ENCODE assay signal across 14 cellular contexts in genomic region chr7:100344121-100344559, GRCh38. TPM values are rescaled to one million over a fixed set of nuclear protein-coding genes. Genes with fewer than 3 reads are reported as not detected.
DNase-seq lines count a peak whose midpoint lies in the region; ATAC-seq lines count a peak whose summit lies in the region.
"Not testable (repeated sequence)": the region's sequence is repeated elsewhere in the genome, so short reads cannot be mapped to it uniquely, and the experiment has no call there.
"Had no signal": no experiment of that assay in that cellular context is flagged by ENCODE, and none has a peak within 500 bp of the region (broad histone marks: within the 10 kb centered on the region; RNA-seq: fewer than 3 reads in every experiment).

No MANE protein-coding gene starts in this region.

- peak overlapping the region in 5 of 7 donors; percentile 65 to 79 (median 77) for H3K4me3 Mint-ChIP-seq in CD8-positive, alpha-beta memory T cell
- not testable (repeated sequence) for H3K4me3 Mint-ChIP-seq in activated T-helper 1 cell treated with anti-CD3 and anti-CD28 coated beads, Interleukin-12 subunit alpha, Interleukin-12 subunit beta, Interleukin-2, Interleukin-4 antibody, amounts not matched to agents 30 ng/mL and 10 ng/mL and 1 ng/mL, durations not matched to agents 14 hours and 24 hours and 36 hours
- peak overlapping the region; percentile 58 for H3K4me3 Mint-ChIP-seq in central memory CD8-positive, alpha-beta T cell
- peak overlapping the region in 8 of 10 donors; percentile 59 to 86 (median 76) for H3K4me3 Mint-ChIP-seq in naive thymus-derived CD4-positive, alpha-beta T cell

- H3K27ac ChIP-seq in CD8-positive, alpha-beta memory T cell (ENCODE audit: low read depth, low read length): peak overlapping the region; percentile 72
- peak overlapping the region; percentile 96 for H3K27ac ChIP-seq in naive thymus-derived CD4-positive, alpha-beta T cell (ENCODE audit: low read depth, low read length)

- POLR2A ChIA-PET in CD8-positive, alpha-beta memory T cell (lab: Charles Lee): interaction anchor here (0.6 kb wide), 1 partner anchor 122 kb away, joined by 3 read pairs; no protein-coding TSS in a partner anchor
- POLR2A ChIA-PET in naive thymus-derived CD4-positive, alpha-beta T cell (lab: Charles Lee): interaction anchor here (0.6 kb wide), 1 partner anchor 215 kb away, joined by 4 read pairs; no protein-coding TSS in a partner anchor

- peaks cover 23% of the 10 kb centered on the region for H3K36me3 ChIP-seq in CD8-positive, alpha-beta memory T cell (ENCODE audit: insufficient read depth, low read length)
- H3K36me3 ChIP-seq in naive thymus-derived CD4-positive, alpha-beta T cell (ENCODE audit: control insufficient read depth in 2 of 3, insufficient read depth in 3 of 3, low read length in 3 of 3): peaks cover 0 to 40% (median 15%) of the 10 kb centered on the region in 3 experiments

- DNase-seq in CD8-positive, alpha-beta memory T cell; activated T-helper 1 cell treated with anti-CD3 and anti-CD28 coated beads, Interleukin-12 subunit alpha, Interleukin-12 subunit beta, Interleukin-2, Interleukin-4 antibody, amounts not matched to agents 30 ng/mL and 10 ng/mL and 1 ng/mL, durations not matched to agents 14 hours and 24 hours and 36 hours (ENCODE audit: low spot score); central memory CD8-positive, alpha-beta T cell (ENCODE audit: low spot score in 2 of 2); naive thymus-derived CD4-positive, alpha-beta T cell; stimulated activated naive CD8-positive, alpha-beta T cell treated with anti-CD3 and anti-CD28 coated beads, Interleukin-15, Interleukin-2, amounts not matched to agents 100 U/mL and 50 U/mL, for 24 hours: not testable (repeated sequence)

- not testable (repeated sequence) for H3K27me3 Mint-ChIP-seq in CD8-positive, alpha-beta memory T cell; activated T-helper 1 cell treated with anti-CD3 and anti-CD28 coated beads, Interleukin-12 subunit alpha, Interleukin-12 subunit beta, Interleukin-2, Interleukin-4 antibody, amounts not matched to agents 30 ng/mL and 10 ng/mL and 1 ng/mL, durations not matched to agents 14 hours and 24 hours and 36 hours (ENCODE audit: insufficient read depth); central memory CD8-positive, alpha-beta T cell; naive thymus-derived CD4-positive, alpha-beta T cell

- peaks cover 18 to 34% (median 19%) of the 10 kb centered on the region in 3 donors for H3K4me1 Mint-ChIP-seq in CD8-positive, alpha-beta memory T cell
- peaks cover 35% of the 10 kb centered on the region for H3K4me1 Mint-ChIP-seq in activated T-helper 1 cell treated with anti-CD3 and anti-CD28 coated beads, Interleukin-12 subunit alpha, Interleukin-12 subunit beta, Interleukin-2, Interleukin-4 antibody, amounts not matched to agents 30 ng/mL and 10 ng/mL and 1 ng/mL, durations not matched to agents 14 hours and 24 hours and 36 hours (ENCODE audit: low read depth)
- peaks cover 19% of the 10 kb centered on the region for H3K4me1 Mint-ChIP-seq in central memory CD8-positive, alpha-beta T cell
- peaks cover 6 to 40% (median 30%) of the 10 kb centered on the region in 7 donors for H3K4me1 Mint-ChIP-seq in naive thymus-derived CD4-positive, alpha-beta T cell

- H3K36me3 Mint-ChIP-seq in CD8-positive, alpha-beta memory T cell: peaks cover 0 to 61% (median 8%) of the 10 kb centered on the region in 3 donors
- peaks cover 42% of the 10 kb centered on the region for H3K36me3 Mint-ChIP-seq in activated T-helper 1 cell treated with anti-CD3 and anti-CD28 coated beads, Interleukin-12 subunit alpha, Interleukin-12 subunit beta, Interleukin-2, Interleukin-4 antibody, amounts not matched to agents 30 ng/mL and 10 ng/mL and 1 ng/mL, durations not matched to agents 14 hours and 24 hours and 36 hours (ENCODE audit: low read depth)
- H3K36me3 Mint-ChIP-seq in central memory CD8-positive, alpha-beta T cell (ENCODE audit: insufficient read depth): peaks cover 56% of the 10 kb centered on the region
- peaks cover 0 to 29% (median 12%) of the 10 kb centered on the region in 5 donors for H3K36me3 Mint-ChIP-seq in naive thymus-derived CD4-positive, alpha-beta T cell

- H3K27me3 ChIP-seq in CD8-positive, alpha-beta memory T cell (ENCODE audit: insufficient read depth, low read length, poor library complexity, severe bottlenecking); naive thymus-derived CD4-positive, alpha-beta T cell (ENCODE audit: control insufficient read depth in 2 of 2, insufficient read depth in 2 of 2, low read length in 2 of 2): not testable (repeated sequence)

- H3K27ac Mint-ChIP-seq in CD8-positive, alpha-beta memory T cell: peak overlapping the region; percentile 71 to 99 (median 98)
- peak overlapping the region; percentile 90 for H3K27ac Mint-ChIP-seq in activated T-helper 1 cell treated with anti-CD3 and anti-CD28 coated beads, Interleukin-12 subunit alpha, Interleukin-12 subunit beta, Interleukin-2, Interleukin-4 antibody, amounts not matched to agents 30 ng/mL and 10 ng/mL and 1 ng/mL, durations not matched to agents 14 hours and 24 hours and 36 hours
- H3K27ac Mint-ChIP-seq in central memory CD8-positive, alpha-beta T cell (ENCODE audit: low read depth): peak overlapping the region; percentile 79
- peak overlapping the region; percentile 94 to 98 (median 96) for H3K27ac Mint-ChIP-seq in naive thymus-derived CD4-positive, alpha-beta T cell

- intact Hi-C loops in activated T-helper 1 cell treated with anti-CD3 and anti-CD28 coated beads, Interleukin-12 subunit alpha, Interleukin-12 subunit beta, Interleukin-2, Interleukin-4 antibody, amounts not matched to agents 30 ng/mL and 10 ng/mL and 1 ng/mL, durations not matched to agents 14 hours and 24 hours and 36 hours (cut with micrococcal nuclease): loop anchor here (1.0 to 2.0 kb wide), 6 partner anchors 8 to 211 kb away; partner anchors contain the start of gene MEPCE
- intact Hi-C loops in naive thymus-derived CD4-positive, alpha-beta T cell (cut with micrococcal nuclease): loop anchor here (1.0 to 10.0 kb wide), 4 partner anchors 71 to 349 kb away; partner anchors contain the start of genes GPC2 (in 1 of the 2) and STAG3 (in 1 of the 2)

- not testable (repeated sequence) for H3K9me3 ChIP-seq in CD8-positive, alpha-beta memory T cell (ENCODE audit: low read length); naive thymus-derived CD4-positive, alpha-beta T cell (ENCODE audit: control insufficient read depth in 2 of 3, low read length in 3 of 3)

- peak overlapping the region; percentile 51 for H3K4me3 ChIP-seq in CD8-positive, alpha-beta memory T cell (ENCODE audit: low read length)
- H3K4me3 ChIP-seq in naive thymus-derived CD4-positive, alpha-beta T cell (ENCODE audit: low read length): not testable (repeated sequence)

- CTCF ChIA-PET in CD8-positive, alpha-beta memory T cell (lab: Charles Lee): interaction anchor here (1.0 to 3.9 kb wide), 7 partner anchors 9 to 214 kb away, joined by 4 to 19 read pairs (median 4); partner anchors contain the start of genes MEPCE and ZCWPW1
- CTCF ChIA-PET in naive thymus-derived CD4-positive, alpha-beta T cell (lab: Charles Lee): interaction anchor here (0.7 to 1.7 kb wide), 4 partner anchors 126 to 211 kb away, joined by 4 to 11 read pairs (median 5); no protein-coding TSS in a partner anchor

- ATAC-seq in GM21717 (IDR thresholded peaks at IDR 0.05; ENCODE audit: unreplicated experiment): peak; percentile 8
- ATAC-seq in HG03378 (IDR thresholded peaks at IDR 0.05; ENCODE audit: unreplicated experiment): peak; percentile 6
- peak; percentile 42 for ATAC-seq in SK-N-SH treated with all-trans-retinoic acid at 6 μM for 48 hours
- not testable (repeated sequence) for ATAC-seq in central memory CD8-positive, alpha-beta T cell (replicated peaks; ENCODE audit: extremely low read depth, poor library complexity, severe bottlenecking); naive thymus-derived CD4-positive, alpha-beta T cell
- peak; percentile 4 for ATAC-seq in stimulated activated naive CD8-positive, alpha-beta T cell treated with anti-CD3 and anti-CD28 coated beads, Interleukin-15, Interleukin-2, amounts not matched to agents 100 U/mL and 50 U/mL, for 24 hours

- not testable (repeated sequence) for H3K9me3 Mint-ChIP-seq in CD8-positive, alpha-beta memory T cell; activated T-helper 1 cell treated with anti-CD3 and anti-CD28 coated beads, Interleukin-12 subunit alpha, Interleukin-12 subunit beta, Interleukin-2, Interleukin-4 antibody, amounts not matched to agents 30 ng/mL and 10 ng/mL and 1 ng/mL, durations not matched to agents 14 hours and 24 hours and 36 hours; central memory CD8-positive, alpha-beta T cell; naive thymus-derived CD4-positive, alpha-beta T cell

- peaks cover 11% of the 10 kb centered on the region for H3K4me1 ChIP-seq in CD8-positive, alpha-beta memory T cell (ENCODE audit: insufficient read depth, low read length)
- H3K4me1 ChIP-seq in naive thymus-derived CD4-positive, alpha-beta T cell (ENCODE audit: control insufficient read depth in 2 of 2, insufficient read depth in 2 of 2, low read length in 2 of 2): not testable (repeated sequence)

RNA-seq across cellular contexts. Expression of gene PILRB, which starts 13.8 kb away (rescaled TPM):
- 10 to 100 TPM; 33.5 to 33.7 TPM for total RNA-seq in CD8-positive, alpha-beta memory T cell
- 18.1 TPM for polyA plus RNA-seq in CD8-positive, alpha-beta memory T cell
- total RNA-seq in activated T-helper 1 cell treated with anti-CD3 and anti-CD28 coated beads, Interleukin-12 subunit alpha, Interleukin-12 subunit beta, Interleukin-2, Interleukin-4 antibody, amounts not matched to agents 30 ng/mL and 10 ng/mL and 1 ng/mL, durations not matched to agents 14 hours and 24 hours and 36 hours: 82.6 and 83.9 TPM in 2 replicates
- 100 to 1,000 TPM in 4 of 5 experiments, 10 to 100 TPM in 1; 79.1 to 137 (median 120) TPM for total RNA-seq in naive thymus-derived CD4-positive, alpha-beta T cell
- polyA plus RNA-seq in naive thymus-derived CD4-positive, alpha-beta T cell: 10 to 100 TPM in 1 of 2 donors, 1 to 10 TPM in 1; 1.1 to 11.1 TPM

RNA-seq across cellular contexts. Expression of gene PILRA, which starts 29.1 kb away (rescaled TPM):
- total RNA-seq in CD8-positive, alpha-beta memory T cell: 1 to 10 TPM in 1 of 2 experiments, under 1 TPM in 1; 0.84 to 1.9 TPM
- polyA plus RNA-seq in CD8-positive, alpha-beta memory T cell: 0.37 TPM
- 9.6 and 9.9 TPM in 2 replicates for total RNA-seq in activated T-helper 1 cell treated with anti-CD3 and anti-CD28 coated beads, Interleukin-12 subunit alpha, Interleukin-12 subunit beta, Interleukin-2, Interleukin-4 antibody, amounts not matched to agents 30 ng/mL and 10 ng/mL and 1 ng/mL, durations not matched to agents 14 hours and 24 hours and 36 hours
- total RNA-seq in naive thymus-derived CD4-positive, alpha-beta T cell: 100 to 1,000 TPM in 1 of 5 experiments, 10 to 100 TPM in 4; 13.0 to 118 (median 14.3) TPM
- 1 to 10 TPM in 1 of 2 donors, under 1 TPM in 1; 0.40 to 1.1 TPM for polyA plus RNA-seq in naive thymus-derived CD4-positive, alpha-beta T cell
- total RNA-seq: GM23248 had no signal

RNA-seq across cellular contexts. Expression of gene SPDYE3, which starts 36.6 kb away (rescaled TPM):
- total RNA-seq in CD8-positive, alpha-beta memory T cell: not detected
- 9.8 TPM for polyA plus RNA-seq in CD8-positive, alpha-beta memory T cell
- not detected in 2 replicates for total RNA-seq in activated T-helper 1 cell treated with anti-CD3 and anti-CD28 coated beads, Interleukin-12 subunit alpha, Interleukin-12 subunit beta, Interleukin-2, Interleukin-4 antibody, amounts not matched to agents 30 ng/mL and 10 ng/mL and 1 ng/mL, durations not matched to agents 14 hours and 24 hours and 36 hours
- not detected for total RNA-seq in naive thymus-derived CD4-positive, alpha-beta T cell
- 1 to 10 TPM; 8.5 to 8.7 TPM for polyA plus RNA-seq in naive thymus-derived CD4-positive, alpha-beta T cell
- total RNA-seq: cardiac septum, GM23248, left cardiac atrium, mucosa of gallbladder, progenitor cell of endocrine pancreas had no signal
- polyA plus RNA-seq: SK-N-SH had no signal
